ENCODE assay signal across 8 cellular contexts in genomic region chr9:122464633-122465567, GRCh38. TPM values are rescaled to one million over a fixed set of nuclear protein-coding genes. Genes with fewer than 3 reads are reported as not detected.
DNase-seq lines count a peak whose midpoint lies in the region; ATAC-seq, FAIRE-seq and TF ChIP-seq lines count a peak whose summit lies in the region.

No MANE protein-coding gene starts in this region.

- H3K36me3 Mint-ChIP-seq in activated T-cell treated with anti-CD3 and anti-CD28 coated beads, Interleukin-2, amount 50 U/mL, for 72 hours (ENCODE audit: insufficient read depth in 2 of 2) = no peaks in the 10 kb centered on the region
- no peaks in the 10 kb centered on the region for H3K36me3 Mint-ChIP-seq in neural crest cell (ENCODE audit: low read depth)

- H3K27ac ChIP-seq in Karpas-422 (ENCODE audit: low read length) = no peak overlapping the region

- H2AFZ ChIP-seq in Karpas-422 (ENCODE audit: low read length) = peak overlapping the region; percentile 56

- H3K9me2 ChIP-seq in Karpas-422 (replicated peaks; ENCODE audit: insufficient read depth, low read length) = no peaks in the 10 kb centered on the region

- no peaks in the 10 kb centered on the region for H3K27me3 ChIP-seq in Karpas-422 (ENCODE audit: low read length)

- H3K9me3 Mint-ChIP-seq in activated T-cell treated with anti-CD3 and anti-CD28 coated beads, Interleukin-2, amount 50 U/mL, for 72 hours = no peaks in the 10 kb centered on the region
- peaks cover 7% of the 10 kb centered on the region for H3K9me3 Mint-ChIP-seq in neural crest cell
- peaks cover 0 to 4% of the 10 kb centered on the region in 2 donors for H3K9me3 Mint-ChIP-seq in stimulated activated naive CD8-positive, alpha-beta T cell treated with anti-CD3 and anti-CD28 coated beads, Interleukin-15, amount 100 ng/mL, for 72 hours

- ATAC-seq in GM21576 (IDR thresholded peaks at IDR 0.05; ENCODE audit: unreplicated experiment) = peak; percentile 83
- ATAC-seq in activated T-cell treated with anti-CD3 and anti-CD28 coated beads, Interleukin-2, amount 50 U/mL, for 72 hours (replicated peaks in 1 of 2) = peak; percentile 79 to 80
- peak; percentile 81 for ATAC-seq in stimulated activated naive CD8-positive, alpha-beta T cell treated with anti-CD3 and anti-CD28 coated beads, Interleukin-15, amount 100 ng/mL, for 72 hours

- peaks cover 6% of the 10 kb centered on the region; the same call in 1 of the 2 replicates for H3K4me1 ChIP-seq in Karpas-422 (ENCODE audit: low read length)

- peak; percentile 51 for FAIRE-seq in RCC 7860 (lab: Jason Lieb, UNC)

- DNase-seq in DMS 273 treated with DMSO at 0.1 percent for 48 hours (lab: John Stamatoyannopoulos, UW) (peak; percentile 69), Karpas-422 (peak; percentile 89), RCC 7860 (ENCODE audit: low spot score) (peak; percentile 57), fibroblast of peridontal ligament (ENCODE audit: extremely low read depth) (peak; percentile 97), neural crest cell (ENCODE audit: low read depth, low spot score) (peak; percentile 54)
- DNase-seq in activated T-cell treated with anti-CD3 and anti-CD28 coated beads, Interleukin-2, amount 50 U/mL, for 72 hours = peak; percentile 65 to 71
- DNase-seq in stimulated activated naive CD8-positive, alpha-beta T cell treated with anti-CD3 and anti-CD28 coated beads, Interleukin-15, amount 100 ng/mL, for 72 hours = peak; percentile 62 to 70

- H3K36me3 ChIP-seq in Karpas-422 (ENCODE audit: insufficient read depth, low read length) = no peaks in the 10 kb centered on the region

- peak overlapping the region; percentile 68 for H3K4me2 ChIP-seq in Karpas-422 (ENCODE audit: low read depth, low read length, poor library complexity, severe bottlenecking)

- H3K79me2 ChIP-seq in Karpas-422 (ENCODE audit: low read length) = no peaks in the 10 kb centered on the region

- peaks cover 15% of the 10 kb centered on the region for H3K27me3 Mint-ChIP-seq in activated T-cell treated with anti-CD3 and anti-CD28 coated beads, Interleukin-2, amount 50 U/mL, for 72 hours (ENCODE audit: low read depth)
- peaks cover 98% of the 10 kb centered on the region for H3K27me3 Mint-ChIP-seq in neural crest cell (ENCODE audit: low read depth)
- H3K27me3 Mint-ChIP-seq in stimulated activated naive CD8-positive, alpha-beta T cell treated with anti-CD3 and anti-CD28 coated beads, Interleukin-15, amount 100 ng/mL, for 72 hours = peaks cover 47% of the 10 kb centered on the region

- TF ChIP-seq CTCF in neural crest cell (conservative IDR thresholded peaks at IDR 0.05) = peak; percentile 86

- peak overlapping the region; percentile 58 for H3K4me3 ChIP-seq in Karpas-422 (ENCODE audit: low read length)

- H4K20me1 ChIP-seq in Karpas-422 (ENCODE audit: insufficient read depth, low read depth, low read length) = no peaks in the 10 kb centered on the region

- H3K4me1 Mint-ChIP-seq in activated T-cell treated with anti-CD3 and anti-CD28 coated beads, Interleukin-2, amount 50 U/mL, for 72 hours (ENCODE audit: low read depth) = peaks cover 9% of the 10 kb centered on the region
- H3K4me1 Mint-ChIP-seq in neural crest cell = no peaks in the 10 kb centered on the region
- peaks cover 19% of the 10 kb centered on the region for H3K4me1 Mint-ChIP-seq in stimulated activated naive CD8-positive, alpha-beta T cell treated with anti-CD3 and anti-CD28 coated beads, Interleukin-15, amount 100 ng/mL, for 72 hours

- H3K4me3 Mint-ChIP-seq in activated T-cell treated with anti-CD3 and anti-CD28 coated beads, Interleukin-2, amount 50 U/mL, for 72 hours = peak overlapping the region; percentile 76 to 95
- H3K4me3 Mint-ChIP-seq in neural crest cell = no peak overlapping the region
- H3K4me3 Mint-ChIP-seq in stimulated activated naive CD8-positive, alpha-beta T cell treated with anti-CD3 and anti-CD28 coated beads, Interleukin-15, amount 100 ng/mL, for 72 hours = peak overlapping the region; percentile 77 to 80

- H3K9ac ChIP-seq in Karpas-422 (ENCODE audit: low read length) = peak overlapping the region; percentile 40

- peak overlapping the region; percentile 95 for H3K27ac Mint-ChIP-seq in activated T-cell treated with anti-CD3 and anti-CD28 coated beads, Interleukin-2, amount 50 U/mL, for 72 hours
- no peak overlapping the region for H3K27ac Mint-ChIP-seq in neural crest cell (ENCODE audit: unreplicated experiment)
- H3K27ac Mint-ChIP-seq in stimulated activated naive CD8-positive, alpha-beta T cell treated with anti-CD3 and anti-CD28 coated beads, Interleukin-15, amount 100 ng/mL, for 72 hours = peak overlapping the region; percentile 87 to 93

- H3K9me3 ChIP-seq in Karpas-422 (ENCODE audit: low read length) = no peaks in the 10 kb centered on the region

RNA-seq across cellular contexts. Expression of gene OR1J1, which starts 12.8 kb away (rescaled TPM):
- total RNA-seq in Karpas-422 (2014; rRNA removed; shearing (Covaris generic); ENCODE audit: low replicate concordance) = not detected in 2 replicates
- not detected for total RNA-seq in activated T-cell treated with anti-CD3 and anti-CD28 coated beads, Interleukin-2, amount 50 U/mL, for 72 hours
- not detected in 2 replicates for total RNA-seq in neural crest cell

RNA-seq across cellular contexts. Expression of gene OR1J2, which starts 45.7 kb away (rescaled TPM):
- total RNA-seq in Karpas-422 (2014; rRNA removed; shearing (Covaris generic); ENCODE audit: low replicate concordance) = not detected in 2 replicates
- not detected for total RNA-seq in activated T-cell treated with anti-CD3 and anti-CD28 coated beads, Interleukin-2, amount 50 U/mL, for 72 hours
- not detected in 2 replicates for total RNA-seq in neural crest cell

RNA-seq across cellular contexts. Expression of gene OR1J4, which starts 54.0 kb away (rescaled TPM):
- total RNA-seq in Karpas-422 (2014; rRNA removed; shearing (Covaris generic); ENCODE audit: low replicate concordance) = not detected in 2 replicates
- total RNA-seq in activated T-cell treated with anti-CD3 and anti-CD28 coated beads, Interleukin-2, amount 50 U/mL, for 72 hours = under 1 TPM in 1 of 2 donors, not detected in 1; 0.26 TPM
- total RNA-seq in neural crest cell = not detected in 2 replicates
